8 cellular contexts compared by ENCODE assay signal in the genomic region with DNA sequence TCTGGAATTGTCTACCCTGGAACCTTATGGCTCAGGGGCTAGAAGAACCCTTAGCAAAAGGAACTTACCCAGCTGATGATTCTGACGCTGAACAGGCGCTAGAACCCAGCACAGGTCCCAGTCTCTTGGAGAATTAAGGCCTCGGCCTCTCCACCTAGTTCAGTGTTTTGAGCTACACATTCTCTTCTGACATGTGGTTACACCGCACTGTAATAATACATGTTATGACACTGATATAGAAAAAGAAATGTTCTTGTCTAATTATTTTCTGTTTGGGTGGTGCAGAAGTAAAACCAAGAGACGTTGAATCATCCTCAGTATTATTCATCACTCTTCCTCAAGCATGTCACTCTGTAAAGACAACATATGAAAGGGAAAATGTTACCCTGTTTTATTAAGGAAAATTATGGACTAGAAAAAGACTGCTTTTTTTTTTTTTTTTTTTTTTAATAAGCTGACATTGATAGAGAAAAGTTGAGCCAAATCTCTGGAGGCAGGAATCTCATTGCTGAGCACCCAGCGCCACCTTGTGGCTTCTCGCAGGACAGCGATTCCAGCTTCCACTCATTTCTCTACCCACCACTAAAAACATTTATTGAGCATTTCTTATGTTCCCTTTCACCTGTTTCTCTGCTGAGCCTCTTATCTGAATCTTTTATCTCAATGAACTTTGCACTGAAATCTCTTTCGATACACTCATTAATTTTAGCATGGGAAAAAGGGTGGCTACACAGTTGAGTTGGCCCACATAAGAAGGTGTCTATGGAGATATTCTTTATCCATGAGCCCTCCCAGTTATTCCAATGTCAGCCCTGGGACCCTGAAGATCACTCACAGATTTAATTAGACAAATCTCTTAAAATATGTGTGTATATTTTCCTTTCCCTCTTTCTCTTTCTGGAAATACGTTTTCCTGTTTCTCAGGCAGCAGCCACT. TPM values are rescaled to one million over a fixed set of nuclear protein-coding genes. Genes with fewer than 3 reads are reported as not detected.
DNase-seq lines count a peak whose midpoint lies in the region; ATAC-seq and TF ChIP-seq lines count a peak whose summit lies in the region.

No MANE protein-coding gene starts in this region.

- intact Hi-C loops in activated naive CD4-positive, alpha-beta T cell treated with anti-CD3 and anti-CD28 coated beads for 36 hours (cut with micrococcal nuclease), result loop anchor here (1.0 to 2.0 kb wide), 6 partner anchors 118 to 1307 kb away; no protein-coding TSS in a partner anchor
- intact Hi-C loops in heart left ventricle (cut with DNase I), result loop anchor here (1.0 to 5.0 kb wide), 15 partner anchors 27 to 409 kb away; no protein-coding TSS in a partner anchor

- no peak for TF ChIP-seq POLR2A in heart left ventricle (IDR thresholded peaks at IDR 0.05)

- H3K4me1 ChIP-seq in CD4-positive, CD25-positive, alpha-beta regulatory T cell (ENCODE audit: control insufficient read depth, insufficient read depth, low read length, poor library complexity, severe bottlenecking), result no peaks in the 10 kb centered on the region
- no peaks in the 10 kb centered on the region for H3K4me1 ChIP-seq in OCI-LY1 (ENCODE audit: insufficient read depth, low read length, severe bottlenecking)
- peaks cover 0 to 33% (median 13%) of the 10 kb centered on the region in 12 donors for H3K4me1 ChIP-seq in heart left ventricle

- no peak overlapping the region for H3K27ac ChIP-seq in CD4-positive, CD25-positive, alpha-beta regulatory T cell (ENCODE audit: insufficient read depth, low read length, poor library complexity, severe bottlenecking)
- H3K27ac ChIP-seq in OCI-LY1 (ENCODE audit: low read depth, low read length, poor library complexity, severe bottlenecking) (no peak overlapping the region), heart left ventricle (peak overlapping the region in 8 of 12 donors; percentile 20 to 64 (median 46))

- no peaks in the 10 kb centered on the region for H4K20me1 ChIP-seq in OCI-LY1 (ENCODE audit: insufficient read depth, low read length)

- no peak for ATAC-seq in CD4-positive, CD25-positive, alpha-beta regulatory T cell (ENCODE audit: low read depth in 2 of 2)
- ATAC-seq in GM18907 (IDR thresholded peaks at IDR 0.05; ENCODE audit: unreplicated experiment) (peak; percentile 58), HG03432 (IDR thresholded peaks at IDR 0.05; ENCODE audit: unreplicated experiment) (peak; percentile 65), heart left ventricle (peak; percentile 30 to 76 (median 53)), HG02763 (IDR thresholded peaks at IDR 0.05; ENCODE audit: unreplicated experiment) (no peak)

- peaks cover 3% of the 10 kb centered on the region for H3K27me3 ChIP-seq in CD4-positive, CD25-positive, alpha-beta regulatory T cell (ENCODE audit: control insufficient read depth, insufficient read depth, low read length)
- H3K27me3 ChIP-seq in OCI-LY1 (ENCODE audit: insufficient read depth, low read length) (no peaks in the 10 kb centered on the region), heart left ventricle (peaks cover 0 to 4% (median 0%) of the 10 kb centered on the region in 9 donors)

- CTCF ChIA-PET in activated naive CD4-positive, alpha-beta T cell treated with anti-CD3 and anti-CD28 coated beads for 36 hours (lab: Charles Lee), result interaction anchor here (0.7 to 3.2 kb wide), 31 partner anchors 9 to 755 kb away, joined by 3 to 48 read pairs (median 5); no protein-coding TSS in a partner anchor

- H3K4me2 ChIP-seq in OCI-LY1 (ENCODE audit: low read length), result no peak overlapping the region

- H3K4me3 Mint-ChIP-seq in CD4-positive, CD25-positive, alpha-beta regulatory T cell, result no peak overlapping the region
- no peak overlapping the region for H3K4me3 Mint-ChIP-seq in activated naive CD4-positive, alpha-beta T cell treated with anti-CD3 and anti-CD28 coated beads for 36 hours

- no peaks in the 10 kb centered on the region for H3K36me3 ChIP-seq in CD4-positive, CD25-positive, alpha-beta regulatory T cell (ENCODE audit: control insufficient read depth, insufficient read depth, low read length)
- no peaks in the 10 kb centered on the region for H3K36me3 ChIP-seq in OCI-LY1 (ENCODE audit: insufficient read depth, low read length)
- H3K36me3 ChIP-seq in heart left ventricle, result no peaks in the 10 kb centered on the region

- no peak overlapping the region for H3K9ac ChIP-seq in OCI-LY1 (ENCODE audit: low read length)

- no peak overlapping the region for H2AFZ ChIP-seq in OCI-LY1 (ENCODE audit: low read length)

- peaks cover 9% of the 10 kb centered on the region for H3K27me3 Mint-ChIP-seq in CD4-positive, CD25-positive, alpha-beta regulatory T cell
- H3K27me3 Mint-ChIP-seq in activated naive CD4-positive, alpha-beta T cell treated with anti-CD3 and anti-CD28 coated beads for 36 hours (ENCODE audit: low read depth), result peaks cover 34% of the 10 kb centered on the region

- H3K9me3 Mint-ChIP-seq in CD4-positive, CD25-positive, alpha-beta regulatory T cell, result peaks cover 0 to 1% (median 0%) of the 10 kb centered on the region in 7 donors
- no peaks in the 10 kb centered on the region for H3K9me3 Mint-ChIP-seq in activated naive CD4-positive, alpha-beta T cell treated with anti-CD3 and anti-CD28 coated beads for 36 hours

- no peaks in the 10 kb centered on the region for H3F3A ChIP-seq in OCI-LY1 (ENCODE audit: insufficient read depth, low read length)

- H3K27ac Mint-ChIP-seq in CD4-positive, CD25-positive, alpha-beta regulatory T cell, result no peak overlapping the region
- H3K27ac Mint-ChIP-seq in activated naive CD4-positive, alpha-beta T cell treated with anti-CD3 and anti-CD28 coated beads for 36 hours, result no peak overlapping the region

- DNase-seq in CD4-positive, CD25-positive, alpha-beta regulatory T cell, result peak in 2 of 3 donors; percentile 3 to 39
- DNase-seq in activated naive CD4-positive, alpha-beta T cell treated with anti-CD3 and anti-CD28 coated beads for 36 hours, result peak; percentile 70
- DNase-seq in heart left ventricle (peak; percentile 59 to 77 (median 67)), renal cortical epithelial cell (ENCODE audit: low read depth) (peak; percentile 36)

- H3K79me2 ChIP-seq in OCI-LY1 (ENCODE audit: insufficient read depth, low read length), result no peaks in the 10 kb centered on the region

- TF ChIP-seq CTCF in OCI-LY1 (IDR thresholded peaks at IDR 0.05; ENCODE audit: low read length) (peak; percentile 80), heart left ventricle (IDR thresholded peaks at IDR 0.05) (peak; percentile 75 to 92 (median 86))

- no peak overlapping the region for H3K4me3 ChIP-seq in CD4-positive, CD25-positive, alpha-beta regulatory T cell (ENCODE audit: low read depth, low read length)
- no peak overlapping the region for H3K4me3 ChIP-seq in OCI-LY1 (ENCODE audit: low read depth, low read length, poor library complexity, severe bottlenecking)
- peak overlapping the region in 4 of 12 donors; percentile 0 to 24 (median 20) for H3K4me3 ChIP-seq in heart left ventricle

- no peaks in the 10 kb centered on the region for H3K9me3 ChIP-seq in CD4-positive, CD25-positive, alpha-beta regulatory T cell (ENCODE audit: control insufficient read depth in 2 of 2, low read length in 2 of 2)
- no peaks in the 10 kb centered on the region for H3K9me3 ChIP-seq in OCI-LY1 (ENCODE audit: low read length)
- H3K9me3 ChIP-seq in heart left ventricle, result no peaks in the 10 kb centered on the region

- peaks cover 0 to 6% (median 0%) of the 10 kb centered on the region in 4 donors for H3K4me1 Mint-ChIP-seq in CD4-positive, CD25-positive, alpha-beta regulatory T cell
- peaks cover 6% of the 10 kb centered on the region for H3K4me1 Mint-ChIP-seq in activated naive CD4-positive, alpha-beta T cell treated with anti-CD3 and anti-CD28 coated beads for 36 hours (ENCODE audit: low read depth)

- no peaks in the 10 kb centered on the region for H3K36me3 Mint-ChIP-seq in CD4-positive, CD25-positive, alpha-beta regulatory T cell
- H3K36me3 Mint-ChIP-seq in activated naive CD4-positive, alpha-beta T cell treated with anti-CD3 and anti-CD28 coated beads for 36 hours (ENCODE audit: low read depth), result no peaks in the 10 kb centered on the region

- 31 to 35% (median 32%) methylated on average over 10 of the region's 10 CpGs for WGBS in heart left ventricle, 4 donors

- H3K9me2 ChIP-seq in OCI-LY1 (ENCODE audit: low read depth, low read length), result no peaks in the 10 kb centered on the region

RNA-seq across cellular contexts. Expression of gene APLNR, which starts 12.6 kb away (rescaled TPM):
- not detected for total RNA-seq in CD4-positive, CD25-positive, alpha-beta regulatory T cell
- not detected for polyA plus RNA-seq in CD4-positive, CD25-positive, alpha-beta regulatory T cell
- total RNA-seq in activated naive CD4-positive, alpha-beta T cell treated with anti-CD3 and anti-CD28 coated beads for 36 hours, result not detected
- 10 to 100 TPM in 4 of 9 donors, 1 to 10 TPM in 5; 5.7 to 63.3 (median 9.9) TPM for total RNA-seq in heart left ventricle
- 1 to 10 TPM; 1.1 to 8.9 TPM for polyA plus RNA-seq in heart left ventricle
- total RNA-seq in renal cortical epithelial cell, result not detected in 2 replicates

Comparison
In these comparisons a context has a peak if more than half of its experiments do, and no peak if none do; other contexts are left out.
1. ATAC-seq: peak in GM18907 (single experiment), HG03432 (single experiment) and heart left ventricle (4 of 4); none in CD4-positive, CD25-positive, alpha-beta regulatory T cell (0 of 2) and HG02763 (single experiment).
2. H3K27ac ChIP-seq: peak in heart left ventricle (8 of 12); none in CD4-positive, CD25-positive, alpha-beta regulatory T cell (single experiment) and OCI-LY1 (single experiment).
3. Peak in every context shown above with its lines, with median percentiles within 50 percentile points of each other: DNase-seq.